In genomic region chr7:45888993-45889366, GRCh38 we compare ENCODE assay signal across 12 cellular contexts. TPM values are rescaled to one million over a fixed set of nuclear protein-coding genes. Genes with fewer than 3 reads are reported as not detected.
DNase-seq lines count a peak whose midpoint lies in the region; ATAC-seq and TF ChIP-seq lines count a peak whose summit lies in the region.
"Had no signal": no experiment of that assay in that cellular context is flagged by ENCODE, and none has a peak within 500 bp of the region (broad histone marks: within the 10 kb centered on the region; RNA-seq: fewer than 3 reads in every experiment).

No MANE protein-coding gene starts in this region.

- TF ChIP-seq CTCF in HEK293 (tag by site-specific recombination; IDR thresholded peaks at IDR 0.05) (no peak), astrocyte of the cerebellum (IDR thresholded peaks at IDR 0.05; ENCODE audit: low read depth, low read length, missing control alignments) (no peak)

- CTCF ChIA-PET in HEK293 (lab: Yijun Ruan, JAX) = interaction anchor here (0.6 to 1.4 kb wide), 5 partner anchors 24 to 433 kb away, joined by 3 to 4 read pairs (median 3); no protein-coding TSS in a partner anchor

- in situ Hi-C loops in astrocyte of the cerebellum (cut with HindIII; ENCODE audit: low sequenced_read_pairs) = no loop called here

- H3K4me1 ChIP-seq in HEK293 (ENCODE audit: control insufficient read depth, insufficient read depth, low read length) = no peaks in the 10 kb centered on the region

- DNase-seq in astrocyte of the cerebellum (ENCODE audit: low read depth) (no peak), iPS-NIHi7 (ENCODE audit: extremely low spot score) (peak; percentile 67), skeletal muscle cell (ENCODE audit: low read depth) (no peak), SK-N-DZ (ENCODE audit: low spot score) (no peak)
- no peak for DNase-seq in activated CD4-positive, CD25-positive, alpha-beta regulatory T cell treated with anti-CD3 and anti-CD28 coated beads, Interleukin-2, amount 50 U/mL, for 72 hours
- DNase-seq: DMS79; Karpas-422; NCI-H446; stimulated activated CD4-positive, alpha-beta T cell treated with anti-CD3 and anti-CD28 coated beads, Interleukin-12 subunit alpha, Interleukin-12 subunit beta, amount 100 ng/mL, for 4 hours had no signal

- H3K27ac ChIP-seq in HEK293 (ENCODE audit: extremely low read depth, low read depth, low read length) = no peak overlapping the region

- no peaks in the 10 kb centered on the region for H3K9me3 ChIP-seq in HEK293 (ENCODE audit: control insufficient read depth, insufficient read depth, low read depth, low read length)

- H3K36me3 ChIP-seq in HEK293 (ENCODE audit: control insufficient read depth in 2 of 2, insufficient read depth in 1 of 2, low read length in 2 of 2) = no peaks in the 10 kb centered on the region

- H3K4me3 ChIP-seq in HEK293 (ENCODE audit: low read depth, low read length) (peak overlapping the region; percentile 10), astrocyte of the cerebellum (ENCODE audit: low read depth, low read length) (peak overlapping the region; percentile 32), skeletal muscle cell (ENCODE audit: low read depth, low read length) (peak overlapping the region; percentile 41)

- no peak for ATAC-seq in activated CD4-positive, CD25-positive, alpha-beta regulatory T cell treated with anti-CD3 and anti-CD28 coated beads, Interleukin-2, amount 50 U/mL, for 24 hours
- ATAC-seq in HG02642 (IDR thresholded peaks at IDR 0.05; ENCODE audit: poor library complexity, unreplicated experiment) = no peak

- POLR2A ChIA-PET in HEK293 (lab: Yijun Ruan, JAX) = no interaction called here

TF ChIP-seq in HEK293, 187 proteins besides CTCF, POLR2A, EP300 and RAD21:
- TF ChIP-seq YY2 (tag by site-specific recombination; IDR thresholded peaks at IDR 0.05) (no peak), ZNF623 (tag by site-specific recombination; IDR thresholded peaks at IDR 0.05) (no peak), GLI4 (tag by site-specific recombination; IDR thresholded peaks at IDR 0.05) (no peak), ZNF292 (tag by site-specific recombination; IDR thresholded peaks at IDR 0.05; ENCODE audit: borderline replicate concordance, low read depth) (no peak), ZNF610 (tag by site-specific recombination; IDR thresholded peaks at IDR 0.05; ENCODE audit: borderline replicate concordance) (no peak), ZNF654 (tag by site-specific recombination; IDR thresholded peaks at IDR 0.05; ENCODE audit: low read depth) (no peak), ZNF239 (tag by site-specific recombination; IDR thresholded peaks at IDR 0.05) (no peak), SETDB1 (IDR thresholded peaks at IDR 0.05; ENCODE audit: insufficient read length, low read length) (no peak), ZNF600 (tag by site-specific recombination; IDR thresholded peaks at IDR 0.05) (no peak), ZNF10 (tag by site-specific recombination; IDR thresholded peaks at IDR 0.05) (no peak), ZNF302 (tag by site-specific recombination; IDR thresholded peaks at IDR 0.05; ENCODE audit: low read depth) (no peak), ZSCAN18 (tag by site-specific recombination; IDR thresholded peaks at IDR 0.05) (no peak)
TF ChIP-seq in HEK293: peak in this region for 0.

RNA-seq across cellular contexts. Expression of gene IGFBP1, which starts 0.7 kb away (rescaled TPM):
- polyA plus RNA-seq in SK-N-DZ (2014; cell fraction: cytosol; rRNA removed) = not detected in 2 replicates
- polyA plus RNA-seq in SK-N-DZ (2014; cell fraction: nucleus; rRNA removed) = not detected in 2 replicates

RNA-seq across cellular contexts. Expression of gene CCDC201, which starts 16.1 kb away (rescaled TPM):
- not detected in 2 replicates for polyA plus RNA-seq in SK-N-DZ (2014; cell fraction: cytosol; rRNA removed)
- polyA plus RNA-seq in SK-N-DZ (2014; cell fraction: nucleus; rRNA removed) = not detected in 2 replicates

RNA-seq across cellular contexts. Expression of gene IGFBP3, which starts 32.1 kb away (rescaled TPM):
- polyA plus RNA-seq in SK-N-DZ (2014; cell fraction: cytosol; rRNA removed) = 5.6 and 7.5 TPM in 2 replicates
- polyA plus RNA-seq in SK-N-DZ (2014; cell fraction: nucleus; rRNA removed) = 3.9 and 7.3 TPM in 2 replicates
